9 cellular contexts compared by ENCODE assay signal in the genomic region with DNA sequence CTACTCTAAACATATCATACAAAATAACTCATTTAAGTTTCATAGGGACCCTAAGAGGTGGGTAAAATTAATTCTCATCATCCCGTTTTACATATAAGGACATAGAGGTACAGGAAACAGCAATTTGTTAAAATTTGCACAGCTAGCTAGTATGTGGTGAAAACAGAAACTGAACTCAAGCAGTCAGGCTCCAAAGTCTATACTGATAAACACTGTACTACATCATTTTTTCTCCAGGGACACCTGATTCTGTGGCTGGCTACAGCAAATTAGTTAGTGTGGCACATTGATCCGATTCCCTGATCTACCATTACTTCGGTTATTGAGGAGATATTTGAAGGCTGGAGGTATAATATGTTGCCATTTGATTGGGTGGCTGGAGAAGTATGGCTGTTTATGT. TPM values are rescaled to one million over a fixed set of nuclear protein-coding genes. Genes with fewer than 3 reads are reported as not detected.
DNase-seq lines count a peak whose midpoint lies in the region; ATAC-seq, FAIRE-seq and TF ChIP-seq lines count a peak whose summit lies in the region.
"Had no signal": no experiment of that assay in that cellular context is flagged by ENCODE, and none has a peak within 500 bp of the region (broad histone marks: within the 10 kb centered on the region; RNA-seq: fewer than 3 reads in every experiment).

No MANE protein-coding gene starts in this region.

- H3F3A ChIP-seq in Loucy (ENCODE audit: low read depth): no peaks in the 10 kb centered on the region

- intact Hi-C loops in sigmoid colon (cut with DNase I): no loop called here

- H3K9me3 Mint-ChIP-seq in activated T-cell treated with anti-CD3 and anti-CD28 coated beads, Interleukin-2, amount 50 U/mL, for 24 hours: peaks cover 8% of the 10 kb centered on the region
- H3K9me3 Mint-ChIP-seq in naive thymus-derived CD8-positive, alpha-beta T cell: peaks cover 0 to 13% (median 7%) of the 10 kb centered on the region in 9 donors

- H3K9me3 ChIP-seq in Loucy (ENCODE audit: insufficient read depth, low read depth, low read length) (no peaks in the 10 kb centered on the region), sigmoid colon (no peaks in the 10 kb centered on the region)

- no peak for TF ChIP-seq EP300 in sigmoid colon (IDR thresholded peaks at IDR 0.05)

- H3K27ac ChIP-seq in sigmoid colon: no peak overlapping the region

- H3K4me3 ChIP-seq in Loucy (ENCODE audit: low read length, poor library complexity, severe bottlenecking) (peak overlapping the region; percentile 58), sigmoid colon (no peak overlapping the region)

- POLR2A ChIA-PET in naive thymus-derived CD8-positive, alpha-beta T cell (lab: Charles Lee): interaction anchor here (0.6 to 15.4 kb wide), 20 partner anchors 12 to 167 kb away, joined by 3 to 311 read pairs (median 6); a partner anchor contains a TSS

- H2AFZ ChIP-seq in Loucy (ENCODE audit: low read length): peak overlapping the region; percentile 21

- no peaks in the 10 kb centered on the region for H3K36me3 Mint-ChIP-seq in activated T-cell treated with anti-CD3 and anti-CD28 coated beads, Interleukin-2, amount 50 U/mL, for 24 hours (ENCODE audit: low read depth)
- H3K36me3 Mint-ChIP-seq in naive thymus-derived CD8-positive, alpha-beta T cell: no peaks in the 10 kb centered on the region

- no peak for FAIRE-seq in H54 (lab: Jason Lieb, UNC)

- H3K9ac ChIP-seq in Loucy (ENCODE audit: low read depth, low read length, poor library complexity, severe bottlenecking): peak overlapping the region; percentile 61

- H3K4me3 Mint-ChIP-seq in activated T-cell treated with anti-CD3 and anti-CD28 coated beads, Interleukin-2, amount 50 U/mL, for 24 hours: no peak overlapping the region
- peak overlapping the region; percentile 59 to 87 (median 78) for H3K4me3 Mint-ChIP-seq in naive thymus-derived CD8-positive, alpha-beta T cell

- H3K9me2 ChIP-seq in Loucy (replicated peaks; ENCODE audit: low read depth, low read length): no peaks in the 10 kb centered on the region

- H3K27me3 ChIP-seq in Loucy (ENCODE audit: insufficient read depth, low read length, poor library complexity, severe bottlenecking) (no peaks in the 10 kb centered on the region), sigmoid colon (no peaks in the 10 kb centered on the region)

- H3K4me1 ChIP-seq in Loucy (ENCODE audit: insufficient read depth, low read length, poor library complexity, severe bottlenecking) (peaks cover 34% of the 10 kb centered on the region), sigmoid colon (no peaks in the 10 kb centered on the region)

- no peaks in the 10 kb centered on the region for H3K36me3 ChIP-seq in Loucy (ENCODE audit: insufficient read depth, low read length)
- no peaks in the 10 kb centered on the region for H3K36me3 ChIP-seq in sigmoid colon

- H3K4me2 ChIP-seq in Loucy (ENCODE audit: low read depth, low read length, poor library complexity, severe bottlenecking): peak overlapping the region; percentile 70

- 71 to 78% methylated on average over 3 of the region's 3 CpGs for WGBS in sigmoid colon, 2 donors

- peak overlapping the region; percentile 84 for H3K27ac Mint-ChIP-seq in activated T-cell treated with anti-CD3 and anti-CD28 coated beads, Interleukin-2, amount 50 U/mL, for 24 hours
- H3K27ac Mint-ChIP-seq in naive thymus-derived CD8-positive, alpha-beta T cell: peak overlapping the region; percentile 81 to 99 (median 96)

- DNase-seq in activated T-cell treated with anti-CD3 and anti-CD28 coated beads, Interleukin-2, amount 50 U/mL, for 24 hours: no peak
- DNase-seq in activated T-cell treated with anti-CD3 and anti-CD28 coated beads for 4 hours (no peak), activated gamma-delta T cell (lab: John Stamatoyannopoulos, UW) (no peak), sigmoid colon (no peak), H54 (ENCODE audit: insufficient read length, low spot score) (no peak)
- DNase-seq in naive thymus-derived CD8-positive, alpha-beta T cell: peak in 3 of 10 donors; percentile 11 to 29 (median 20)
- DNase-seq: NCI-H2171 had no signal

- no peaks in the 10 kb centered on the region for H4K20me1 ChIP-seq in Loucy (ENCODE audit: insufficient read depth, low read length, poor library complexity, severe bottlenecking)

- peaks cover 60% of the 10 kb centered on the region for H3K4me1 Mint-ChIP-seq in activated T-cell treated with anti-CD3 and anti-CD28 coated beads, Interleukin-2, amount 50 U/mL, for 24 hours (ENCODE audit: low read depth)
- peaks cover 30 to 61% (median 59%) of the 10 kb centered on the region in 4 donors for H3K4me1 Mint-ChIP-seq in naive thymus-derived CD8-positive, alpha-beta T cell

- no peaks in the 10 kb centered on the region for H3K79me2 ChIP-seq in Loucy (ENCODE audit: insufficient read depth, low read length)

- TF ChIP-seq CTCF in Loucy (conservative IDR thresholded peaks at IDR 0.05; ENCODE audit: low read length) (no peak), sigmoid colon (IDR thresholded peaks at IDR 0.05) (no peak)

- TF ChIP-seq POLR2A in sigmoid colon (IDR thresholded peaks at IDR 0.05): no peak
- no peak for TF ChIP-seq POLR2A in H54 (IDR thresholded peaks at IDR 0.05; ENCODE audit: low read depth, low read length)

- H3K27me3 Mint-ChIP-seq in activated T-cell treated with anti-CD3 and anti-CD28 coated beads, Interleukin-2, amount 50 U/mL, for 24 hours: no peaks in the 10 kb centered on the region
- H3K27me3 Mint-ChIP-seq in naive thymus-derived CD8-positive, alpha-beta T cell: no peaks in the 10 kb centered on the region

- peak; percentile 73 for ATAC-seq in GM21786 (IDR thresholded peaks at IDR 0.05; ENCODE audit: unreplicated experiment)
- ATAC-seq in naive thymus-derived CD8-positive, alpha-beta T cell: peak; percentile 23 to 45

RNA-seq across cellular contexts. Expression of a gene that starts 36.2 kb away (rescaled TPM):
- total RNA-seq in naive thymus-derived CD8-positive, alpha-beta T cell: 10 to 100 TPM; 44.3 to 45.2 TPM
- 1 to 10 TPM; 4.9 to 8.0 (median 5.9) TPM for polyA plus RNA-seq in naive thymus-derived CD8-positive, alpha-beta T cell
- total RNA-seq in sigmoid colon: 1 to 10 TPM; 2.5 to 4.7 (median 3.2) TPM
- polyA plus RNA-seq in sigmoid colon: 1 to 10 TPM; 2.8 to 6.9 (median 3.0) TPM

Comparison
In these comparisons a context has a peak if more than half of its experiments do, and no peak if none do; other contexts are left out.
1. RNA of a gene that starts 36.2 kb away (total RNA-seq): 44.3 to 45.2 TPM in naive thymus-derived CD8-positive, alpha-beta T cell; 2.5 to 4.7 TPM in sigmoid colon; every median in the first group is over 4 times any median in the second.